Comparison of ENCODE assay signal across 1 cellular context in genomic region chr6:15296735-15297134, GRCh38.
TF ChIP-seq lines count a peak whose summit lies in the region.

No MANE protein-coding gene starts in this region.

TF ChIP-seq in WTC11, 78 proteins besides CTCF, POLR2A, EP300 and RAD21 (continued from another document):
- TF ChIP-seq GRHL2 (CRISPR knock-in tag; IDR thresholded peaks at IDR 0.05; ENCODE audit: insufficient replicate concordance, severe bottlenecking) = no peak
- no peak for TF ChIP-seq ATF3 (CRISPR knock-in tag; conservative IDR thresholded peaks at IDR 0.05)
- no peak for TF ChIP-seq SOX15 (CRISPR knock-in tag; IDR thresholded peaks at IDR 0.05)
- TF ChIP-seq USF2 (CRISPR knock-in tag; IDR thresholded peaks at IDR 0.05) = no peak
- TF ChIP-seq ATF6 (CRISPR knock-in tag; IDR thresholded peaks at IDR 0.05) = no peak
- TF ChIP-seq NFYB (CRISPR knock-in tag; conservative IDR thresholded peaks at IDR 0.05; ENCODE audit: low read depth) = no peak
- TF ChIP-seq ZNF263 (CRISPR knock-in tag; IDR thresholded peaks at IDR 0.05; ENCODE audit: low read depth) = no peak
TF ChIP-seq in WTC11: peak in this region for 0.
